Comparison of ENCODE assay signal across 15 cellular contexts in genomic region chr20:18263723-18264122, GRCh38. TPM values are rescaled to one million over a fixed set of nuclear protein-coding genes. Genes with fewer than 3 reads are reported as not detected.
A peak's percentile ranks its signal among the peaks of the same experiment; 100 is the strongest.
DNase-seq lines count a peak whose midpoint lies in the region; ATAC-seq and TF ChIP-seq lines count a peak whose summit lies in the region.
"Had no signal": no experiment of that assay in that cellular context is flagged by ENCODE, and none has a peak within 500 bp of the region (broad histone marks: within the 10 kb centered on the region; RNA-seq: fewer than 3 reads in every experiment).

No MANE protein-coding gene starts in this region.

- intact Hi-C loops in mammary epithelial cell (cut with micrococcal nuclease), result no loop called here

- no peaks in the 10 kb centered on the region for H3K36me3 ChIP-seq in mammary epithelial cell (ENCODE audit: insufficient read depth, low read length)
- H3K36me3 ChIP-seq: prostate gland, tibial artery had no signal

- no peaks in the 10 kb centered on the region for H3K4me1 ChIP-seq in mammary epithelial cell (ENCODE audit: insufficient read depth, low read length)
- H3K4me1 ChIP-seq: prostate gland, tibial artery had no signal

- no peak overlapping the region for H3K27ac ChIP-seq in mammary epithelial cell (ENCODE audit: insufficient read depth, low read depth, low read length)
- H3K27ac ChIP-seq: prostate gland, SK-N-MC, tibial artery had no signal

- H3K4me3 ChIP-seq in mammary epithelial cell (replicated peaks in 1 of 3; ENCODE audit: insufficient read depth in 1 of 3, low read depth in 2 of 3, low read length in 3 of 3), result no peak overlapping the region
- H3K4me3 ChIP-seq: prostate gland, SK-N-MC, tibial artery had no signal

- in situ Hi-C loops in mammary epithelial cell (cut with MboI; ENCODE audit: low sequenced_read_pairs in 2 of 2), result no loop called here

- no peaks in the 10 kb centered on the region for H3K27me3 ChIP-seq in mammary epithelial cell (ENCODE audit: insufficient read depth, low read length)

- dilution Hi-C loops in mammary epithelial cell (cut with HindIII; ENCODE audit: low sequenced_read_pairs), result no loop called here

- no peaks in the 10 kb centered on the region for H3K9me3 Mint-ChIP-seq in mesothelial cell of epicardium
- H3K9me3 Mint-ChIP-seq: activated naive CD4-positive, alpha-beta T cell treated with anti-CD3 and anti-CD28 coated beads, Interleukin-2, amount 50 U/mL, for 24 hours had no signal

- no TSS peak for BruUV-seq in mammary epithelial cell (replicated peaks; lab: Mats Ljungman, UMichigan)

- no peaks in the 10 kb centered on the region for H3K9me3 ChIP-seq in mammary epithelial cell (replicated peaks; ENCODE audit: insufficient read depth, low read length)
- H3K9me3 ChIP-seq: prostate gland, tibial artery had no signal

- no peaks in the 10 kb centered on the region for H3K79me2 ChIP-seq in mammary epithelial cell (ENCODE audit: insufficient read depth, low read length)

- no peak for TF ChIP-seq RAD21 in Ishikawa (IDR thresholded peaks at IDR 0.05; ENCODE audit: low read depth)

- H2AFZ ChIP-seq in mammary epithelial cell (ENCODE audit: low read depth, low read length), result peak overlapping the region; percentile 56

- TF ChIP-seq EP300 in Ishikawa (IDR thresholded peaks at IDR 0.05; ENCODE audit: borderline replicate concordance), result peak; percentile 85

- H3K4me2 ChIP-seq in mammary epithelial cell (ENCODE audit: insufficient read depth, low read depth, low read length), result no peak overlapping the region

- no peak overlapping the region for H3K4me3 Mint-ChIP-seq in mesothelial cell of epicardium
- H3K4me3 Mint-ChIP-seq: activated naive CD4-positive, alpha-beta T cell treated with anti-CD3 and anti-CD28 coated beads, Interleukin-2, amount 50 U/mL, for 24 hours had no signal

- no peak overlapping the region for H3K9ac ChIP-seq in mammary epithelial cell (ENCODE audit: insufficient read depth, low read length)

- CTCF ChIA-PET in mammary epithelial cell (lab: Charles Lee; ENCODE audit: low non-redundant PET), result no interaction called here

- H4K20me1 ChIP-seq in mammary epithelial cell (ENCODE audit: insufficient read depth, low read length), result no peaks in the 10 kb centered on the region

- no peak overlapping the region for H3K27ac Mint-ChIP-seq in mesothelial cell of epicardium
- H3K27ac Mint-ChIP-seq: activated naive CD4-positive, alpha-beta T cell treated with anti-CD3 and anti-CD28 coated beads, Interleukin-2, amount 50 U/mL, for 24 hours had no signal

- no peak for ATAC-seq in HG03354 (IDR thresholded peaks at IDR 0.05; ENCODE audit: poor library complexity, severe bottlenecking, unreplicated experiment)

- DNase-seq in A172 (ENCODE audit: low spot score) (peak; percentile 25), mammary epithelial cell (peak; percentile 65), kidney tubule cell (ENCODE audit: low spot score) (peak; percentile 15), NOMO-1 treated with dmso at 0.1 percent for 144 hours (lab: John Stamatoyannopoulos, UW; ENCODE audit: unreplicated experiment) (no peak), mesothelial cell of epicardium (ENCODE audit: low spot score in 2 of 2, unreplicated experiment in 2 of 2) (no peak)
- no peak for DNase-seq in activated CD4-positive, alpha-beta T cell treated with anti-CD3 and anti-CD28 coated beads, Interleukin-2, amount 50 U/mL, for 1 hour
- DNase-seq: activated CD8-positive, alpha-beta memory T cell treated with anti-CD3 and anti-CD28 coated beads, Interleukin-2, amount 50 U/mL, for 48 hours; KG1; NCI-H2029; tibial artery had no signal

- peaks cover 5% of the 10 kb centered on the region for H3K27me3 Mint-ChIP-seq in mesothelial cell of epicardium (ENCODE audit: low read depth)

- TF ChIP-seq CTCF in mammary epithelial cell (conservative IDR thresholded peaks at IDR 0.05 in 1 of 2, IDR thresholded peaks at IDR 0.05 in 1 of 2; ENCODE audit: extremely low read depth in 1 of 2, insufficient read depth in 1 of 2, low read depth in 1 of 2, low read length in 2 of 2), result no peak
- TF ChIP-seq CTCF in mesothelial cell of epicardium (IDR thresholded peaks at IDR 0.05; ENCODE audit: unreplicated experiment), result no peak

- H3K4me1 Mint-ChIP-seq in mesothelial cell of epicardium, result no peaks in the 10 kb centered on the region
- H3K4me1 Mint-ChIP-seq: activated naive CD4-positive, alpha-beta T cell treated with anti-CD3 and anti-CD28 coated beads, Interleukin-2, amount 50 U/mL, for 24 hours had no signal

- H3K36me3 Mint-ChIP-seq in mesothelial cell of epicardium, result no peaks in the 10 kb centered on the region
- H3K36me3 Mint-ChIP-seq: activated naive CD4-positive, alpha-beta T cell treated with anti-CD3 and anti-CD28 coated beads, Interleukin-2, amount 50 U/mL, for 24 hours had no signal

- WGBS in mammary epithelial cell (ENCODE audit: low coverage, missing lambda C conversion rate), result 60% methylated on average over 1 of the region's 1 CpG

TF ChIP-seq in Ishikawa, 13 proteins besides CTCF, POLR2A, EP300 and RAD21:
- no peak for TF ChIP-seq EGR1 (IDR thresholded peaks at IDR 0.05)
- TF ChIP-seq USF1 (IDR thresholded peaks at IDR 0.05), result peak; percentile 46
- TF ChIP-seq FOXM1 (IDR thresholded peaks at IDR 0.05; ENCODE audit: borderline replicate concordance, low read depth), result peak; percentile 59; the same call in 1 of the 2 replicates
- TF ChIP-seq MAX (IDR thresholded peaks at IDR 0.05), result peak; percentile 66
- no peak for TF ChIP-seq ZBTB7A (IDR thresholded peaks at IDR 0.05; ENCODE audit: low read depth)
- TF ChIP-seq NFIC (IDR thresholded peaks at IDR 0.05), result peak; percentile 90
- TF ChIP-seq TCF12 (IDR thresholded peaks at IDR 0.05; ENCODE audit: low read depth), result peak; percentile 74; the same call in 1 of the 2 replicates
- peak; percentile 74 for TF ChIP-seq TEAD4 (IDR thresholded peaks at IDR 0.05)
- TF ChIP-seq CEBPB (IDR thresholded peaks at IDR 0.05), result no peak
- peak; percentile 57; the same call in 1 of the 2 replicates for TF ChIP-seq YY1 (IDR thresholded peaks at IDR 0.05; ENCODE audit: low read depth)

RNA-seq across cellular contexts. Expression of gene ZNF133, which starts 24.6 kb away (rescaled TPM):
- 16.6 and 18.1 TPM in 2 replicates for total RNA-seq in A172 (2014; rRNA removed; shearing (Covaris generic))
- total RNA-seq in mammary epithelial cell, result 10 to 100 TPM; 26.8 to 32.6 TPM
- polyA plus RNA-seq in mammary epithelial cell, result 12.5 TPM
- polyA minus RNA-seq in mammary epithelial cell, result 43.8 TPM
- 23.7 to 25.4 TPM (median 24.3 TPM) in 3 replicates for total RNA-seq in mesothelial cell of epicardium

Comparison
In these comparisons a context has a peak if more than half of its experiments do, and no peak if none do; other contexts are left out.
1. DNase-seq: peak in A172 (single experiment), mammary epithelial cell (single experiment) and kidney tubule cell (single experiment); none in activated CD4-positive, alpha-beta T cell treated with anti-CD3 and anti-CD28 coated beads, Interleukin-2, amount 50 U/mL, for 1 hour (single experiment), NOMO-1 treated with dmso at 0.1 percent for 144 hours (single experiment) and mesothelial cell of epicardium (0 of 2).